ENCODE assay signal across 8 cellular contexts in genomic region chr16:72787519-72788268, GRCh38.
DNase-seq lines count a peak whose midpoint lies in the region; ATAC-seq and TF ChIP-seq lines count a peak whose summit lies in the region.

No MANE protein-coding gene starts in this region.

- TF ChIP-seq CTCF in GM12865 (IDR thresholded peaks at IDR 0.05; ENCODE audit: insufficient read depth, low read depth, low read length, missing control alignments) (no peak), neutrophil (IDR thresholded peaks at IDR 0.05) (no peak), stomach (IDR thresholded peaks at IDR 0.05) (no peak)

- DNase-seq in GM12865 (ENCODE audit: low read depth) = peak; percentile 79
- DNase-seq in NCI-H2227 treated with DMSO at 0.1 percent for 48 hours (lab: John Stamatoyannopoulos, UW) = peak; percentile 49
- peak; percentile 55 for DNase-seq in activated T-helper 1 cell treated with anti-CD3 and anti-CD28 coated beads, Interleukin-12 subunit alpha, Interleukin-12 subunit beta, Interleukin-2, Interleukin-4 antibody, amounts not matched to agents 30 ng/mL and 10 ng/mL and 1 ng/mL, durations not matched to agents 14 hours and 24 hours and 36 hours (ENCODE audit: low spot score)
- peak; percentile 59 for DNase-seq in fibroblast of the conjunctiva (ENCODE audit: low read depth)
- peak; percentile 77 for DNase-seq in stomach

- peak overlapping the region; percentile 68 for H3K27ac Mint-ChIP-seq in activated T-helper 1 cell treated with anti-CD3 and anti-CD28 coated beads, Interleukin-12 subunit alpha, Interleukin-12 subunit beta, Interleukin-2, Interleukin-4 antibody, amounts not matched to agents 30 ng/mL and 10 ng/mL and 1 ng/mL, durations not matched to agents 14 hours and 24 hours and 36 hours

- H3K9me3 ChIP-seq in neutrophil (no peaks in the 10 kb centered on the region), stomach (no peaks in the 10 kb centered on the region)

- intact Hi-C loops in activated T-helper 1 cell treated with anti-CD3 and anti-CD28 coated beads, Interleukin-12 subunit alpha, Interleukin-12 subunit beta, Interleukin-2, Interleukin-4 antibody, amounts not matched to agents 30 ng/mL and 10 ng/mL and 1 ng/mL, durations not matched to agents 14 hours and 24 hours and 36 hours (cut with micrococcal nuclease) = loop anchor here (1.0 to 10.0 kb wide), 5 partner anchors 122 to 383 kb away; partner anchors contain the start of gene ZFHX3
- intact Hi-C loops in stomach (cut with DNase I; ENCODE audit: low total_unique reads) = no loop called here

- peaks cover 34% of the 10 kb centered on the region for H3K27me3 Mint-ChIP-seq in activated T-helper 1 cell treated with anti-CD3 and anti-CD28 coated beads, Interleukin-12 subunit alpha, Interleukin-12 subunit beta, Interleukin-2, Interleukin-4 antibody, amounts not matched to agents 30 ng/mL and 10 ng/mL and 1 ng/mL, durations not matched to agents 14 hours and 24 hours and 36 hours (ENCODE audit: insufficient read depth)

- H3K27ac ChIP-seq in neutrophil (no peak overlapping the region), stomach (peak overlapping the region; percentile 30 to 78 (median 66))

- TF ChIP-seq POLR2A in stomach (IDR thresholded peaks at IDR 0.05) = no peak

- no peaks in the 10 kb centered on the region for H3K36me3 Mint-ChIP-seq in activated T-helper 1 cell treated with anti-CD3 and anti-CD28 coated beads, Interleukin-12 subunit alpha, Interleukin-12 subunit beta, Interleukin-2, Interleukin-4 antibody, amounts not matched to agents 30 ng/mL and 10 ng/mL and 1 ng/mL, durations not matched to agents 14 hours and 24 hours and 36 hours (ENCODE audit: low read depth)

- H3K4me1 Mint-ChIP-seq in activated T-helper 1 cell treated with anti-CD3 and anti-CD28 coated beads, Interleukin-12 subunit alpha, Interleukin-12 subunit beta, Interleukin-2, Interleukin-4 antibody, amounts not matched to agents 30 ng/mL and 10 ng/mL and 1 ng/mL, durations not matched to agents 14 hours and 24 hours and 36 hours (ENCODE audit: low read depth) = peaks cover 23% of the 10 kb centered on the region

- peaks cover 11 to 18% of the 10 kb centered on the region in 2 experiments for H3K4me1 ChIP-seq in neutrophil (ENCODE audit: control insufficient read depth in 1 of 2, insufficient read depth in 1 of 2, low read depth in 1 of 2, low read length in 1 of 2)
- H3K4me1 ChIP-seq in stomach = peaks cover 0 to 30% (median 16%) of the 10 kb centered on the region in 4 donors

- no peaks in the 10 kb centered on the region for H3K36me3 ChIP-seq in neutrophil
- peaks cover 0 to 36% (median 21%) of the 10 kb centered on the region in 4 donors for H3K36me3 ChIP-seq in stomach

- 7 to 26% (median 13%) methylated on average over 10 to 42 of the region's 42 CpGs for WGBS in stomach, 5 donors

- peaks cover 9% of the 10 kb centered on the region for H3K27me3 ChIP-seq in neutrophil
- no peaks in the 10 kb centered on the region for H3K27me3 ChIP-seq in stomach

- H3K4me3 ChIP-seq in GM12865 (ENCODE audit: low read depth, low read length) = peak overlapping the region; percentile 43
- H3K4me3 ChIP-seq in neutrophil (ENCODE audit: low read depth in 1 of 2, low read length in 1 of 2) = peak overlapping the region; percentile 43 to 50
- H3K4me3 ChIP-seq in stomach = peak overlapping the region; percentile 39 to 50 (median 44)

- no peaks in the 10 kb centered on the region for H3K9me3 Mint-ChIP-seq in activated T-helper 1 cell treated with anti-CD3 and anti-CD28 coated beads, Interleukin-12 subunit alpha, Interleukin-12 subunit beta, Interleukin-2, Interleukin-4 antibody, amounts not matched to agents 30 ng/mL and 10 ng/mL and 1 ng/mL, durations not matched to agents 14 hours and 24 hours and 36 hours

- ATAC-seq in HG02759 (IDR thresholded peaks at IDR 0.05; ENCODE audit: unreplicated experiment) = peak; percentile 89
- ATAC-seq in SK-N-SH treated with all-trans-retinoic acid at 6 μM for 48 hours = no peak

- H3K4me3 Mint-ChIP-seq in activated T-helper 1 cell treated with anti-CD3 and anti-CD28 coated beads, Interleukin-12 subunit alpha, Interleukin-12 subunit beta, Interleukin-2, Interleukin-4 antibody, amounts not matched to agents 30 ng/mL and 10 ng/mL and 1 ng/mL, durations not matched to agents 14 hours and 24 hours and 36 hours = peak overlapping the region; percentile 84

- TF ChIP-seq EP300 in stomach (IDR thresholded peaks at IDR 0.05) = no peak

TF ChIP-seq in SK-N-SH treated with all-trans-retinoic acid at 6 μM for 48 hours, 23 proteins besides CTCF, POLR2A, EP300 and RAD21:
- TF ChIP-seq PATZ1 (CRISPR knock-in tag; IDR thresholded peaks at IDR 0.05; ENCODE audit: borderline replicate concordance) = no peak
- no peak for TF ChIP-seq OSR1 (CRISPR knock-in tag; IDR thresholded peaks at IDR 0.05)
- TF ChIP-seq ZNF70 (CRISPR knock-in tag; IDR thresholded peaks at IDR 0.05) = no peak
- TF ChIP-seq TCF4 (CRISPR knock-in tag; IDR thresholded peaks at IDR 0.05; ENCODE audit: borderline replicate concordance) = no peak
- no peak for TF ChIP-seq ZFP30 (CRISPR knock-in tag; IDR thresholded peaks at IDR 0.05)
- no peak for TF ChIP-seq BACH2 (CRISPR knock-in tag; IDR thresholded peaks at IDR 0.05; ENCODE audit: borderline replicate concordance)
- TF ChIP-seq ISL1 (CRISPR knock-in tag; IDR thresholded peaks at IDR 0.05) = no peak
- no peak for TF ChIP-seq ZNF565 (CRISPR knock-in tag; conservative IDR thresholded peaks at IDR 0.05; ENCODE audit: low read depth)
- no peak for TF ChIP-seq ZFP3 (CRISPR knock-in tag; IDR thresholded peaks at IDR 0.05)
- TF ChIP-seq ZC3H10 (CRISPR knock-in tag; IDR thresholded peaks at IDR 0.05) = no peak
- no peak for TF ChIP-seq POU6F1 (CRISPR knock-in tag; IDR thresholded peaks at IDR 0.05; ENCODE audit: borderline replicate concordance, low read depth)
- no peak for TF ChIP-seq ESRRG (CRISPR knock-in tag; IDR thresholded peaks at IDR 0.05)
- no peak for TF ChIP-seq RARB (CRISPR knock-in tag; IDR thresholded peaks at IDR 0.05)
- TF ChIP-seq, protein P1, sequence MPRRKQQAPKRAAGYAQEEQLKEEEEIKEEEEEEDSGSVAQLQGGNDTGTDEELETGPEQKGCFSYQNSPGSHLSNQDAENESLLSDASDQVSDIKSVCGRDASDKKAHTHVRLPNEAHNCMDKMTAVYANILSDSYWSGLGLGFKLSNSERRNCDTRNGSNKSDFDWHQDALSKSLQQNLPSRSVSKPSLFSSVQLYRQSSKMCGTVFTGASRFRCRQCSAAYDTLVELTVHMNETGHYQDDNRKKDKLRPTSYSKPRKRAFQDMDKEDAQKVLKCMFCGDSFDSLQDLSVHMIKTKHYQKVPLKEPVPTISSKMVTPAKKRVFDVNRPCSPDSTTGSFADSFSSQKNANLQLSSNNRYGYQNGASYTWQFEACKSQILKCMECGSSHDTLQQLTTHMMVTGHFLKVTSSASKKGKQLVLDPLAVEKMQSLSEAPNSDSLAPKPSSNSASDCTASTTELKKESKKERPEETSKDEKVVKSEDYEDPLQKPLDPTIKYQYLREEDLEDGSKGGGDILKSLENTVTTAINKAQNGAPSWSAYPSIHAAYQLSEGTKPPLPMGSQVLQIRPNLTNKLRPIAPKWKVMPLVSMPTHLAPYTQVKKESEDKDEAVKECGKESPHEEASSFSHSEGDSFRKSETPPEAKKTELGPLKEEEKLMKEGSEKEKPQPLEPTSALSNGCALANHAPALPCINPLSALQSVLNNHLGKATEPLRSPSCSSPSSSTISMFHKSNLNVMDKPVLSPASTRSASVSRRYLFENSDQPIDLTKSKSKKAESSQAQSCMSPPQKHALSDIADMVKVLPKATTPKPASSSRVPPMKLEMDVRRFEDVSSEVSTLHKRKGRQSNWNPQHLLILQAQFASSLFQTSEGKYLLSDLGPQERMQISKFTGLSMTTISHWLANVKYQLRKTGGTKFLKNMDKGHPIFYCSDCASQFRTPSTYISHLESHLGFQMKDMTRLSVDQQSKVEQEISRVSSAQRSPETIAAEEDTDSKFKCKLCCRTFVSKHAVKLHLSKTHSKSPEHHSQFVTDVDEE (CRISPR knock-in tag; IDR thresholded peaks at IDR 0.05) = no peak
- TF ChIP-seq TOX (CRISPR knock-in tag; IDR thresholded peaks at IDR 0.05; ENCODE audit: borderline replicate concordance) = no peak
- no peak for TF ChIP-seq SNAI2 (CRISPR knock-in tag; IDR thresholded peaks at IDR 0.05)
